ENCODE assay signal across 8 cellular contexts in genomic region chr11:46554205-46555162, GRCh38. TPM values are rescaled to one million over a fixed set of nuclear protein-coding genes. Genes with fewer than 3 reads are reported as not detected.
A peak's percentile ranks its signal among the peaks of the same experiment; 100 is the strongest.
DNase-seq lines count a peak whose midpoint lies in the region; ATAC-seq, FAIRE-seq and TF ChIP-seq lines count a peak whose summit lies in the region.

No MANE protein-coding gene starts in this region.

- H3K79me2 ChIP-seq in GM12878 (ENCODE audit: control insufficient read depth, insufficient read depth, low read length), result peaks cover 45% of the 10 kb centered on the region

- peak overlapping the region; percentile 51 for H3K4me3 Mint-ChIP-seq in type B pancreatic cell

- CTCF ChIA-PET in GM12878 (lab: Yijun Ruan, JAX), result interaction anchor here (0.6 to 4.3 kb wide), 14 partner anchors 12 to 552 kb away, joined by 3 to 16 read pairs (median 4); partner anchors contain the start of genes ATG13 and HARBI1

- H3K27ac Mint-ChIP-seq in type B pancreatic cell, result peak overlapping the region; percentile 84

- no peak overlapping the region for H2AFZ ChIP-seq in GM12878 (ENCODE audit: control insufficient read depth, low read depth, low read length)

- H3K36me3 Mint-ChIP-seq in type B pancreatic cell, result no peaks in the 10 kb centered on the region

- SMC1A ChIA-PET in GM12878 (lab: Charles Lee; ENCODE audit: uncharacterized antibody, unreplicated experiment), result interaction anchor here (1.0 to 3.3 kb wide), 15 partner anchors 9 to 119 kb away, joined by 3 to 13 read pairs (median 4); partner anchors contain the start of gene AMBRA1

- H3K27ac ChIP-seq in HUES64 (ENCODE audit: low read depth, low read length) (peak overlapping the region; percentile 62), GM12878 (ENCODE audit: control insufficient read depth, insufficient read depth) (peak overlapping the region; percentile 52)

- H3K9me3 Mint-ChIP-seq in type B pancreatic cell, result no peaks in the 10 kb centered on the region

- POLR2A ChIA-PET in GM12878 (lab: Charles Lee), result interaction anchor here (0.5 to 1.5 kb wide), 5 partner anchors 40 to 94 kb away, joined by 3 to 6 read pairs (median 3); partner anchors contain the start of genes AMBRA1, ATG13 and HARBI1

- RAD21 ChIA-PET in GM12878 (lab: Charles Lee; ENCODE audit: unreplicated experiment), result interaction anchor here (0.9 to 3.9 kb wide), 8 partner anchors 16 to 109 kb away, joined by 3 to 18 read pairs (median 4); partner anchors contain the start of genes AMBRA1, ATG13 and HARBI1

- peak; percentile 21 for ATAC-seq in GM12878
- ATAC-seq in HG03571 (IDR thresholded peaks at IDR 0.05; ENCODE audit: unreplicated experiment), result no peak

- TF ChIP-seq EP300 in GM12878 (IDR thresholded peaks at IDR 0.05; ENCODE audit: borderline replicate concordance in 1 of 2, control insufficient read depth in 1 of 2, low read depth in 2 of 2, low read length in 2 of 2), result no peak

- H3K27me3 ChIP-seq in HUES64 (ENCODE audit: insufficient read depth, low read length) (no peaks in the 10 kb centered on the region), GM12878 (replicated peaks in 1 of 2; ENCODE audit: control insufficient read depth in 2 of 2, insufficient read depth in 2 of 2, low read length in 1 of 2) (no peaks in the 10 kb centered on the region)

- no peak for TF ChIP-seq CTCF in GM12878 (IDR thresholded peaks at IDR 0.05 in 2 of 3, conservative IDR thresholded peaks at IDR 0.05 in 1 of 3; ENCODE audit: control insufficient read depth in 2 of 3, extremely low read depth in 1 of 3, insufficient read depth in 1 of 3, low read depth in 3 of 3, low read length in 3 of 3)
- TF ChIP-seq CTCF in type B pancreatic cell (conservative IDR thresholded peaks at IDR 0.05), result no peak

- H3K4me3 ChIP-seq in HUES64 (ENCODE audit: low read length) (no peak overlapping the region; the same call in 1 of the 2 replicates), GM12878 (no peak overlapping the region)

- H4K20me1 ChIP-seq in GM12878 (ENCODE audit: control insufficient read depth, insufficient read depth), result no peaks in the 10 kb centered on the region

- BruUV-seq in GM12878 (replicated peaks; lab: Mats Ljungman, UMichigan), result TSS peak; percentile 56

- H3K4me2 ChIP-seq in GM12878 (ENCODE audit: control insufficient read depth, insufficient read depth), result 0 out of 2 replicates have a peak overlapping the region, but pooled peaks have one; percentile 23

- no peaks in the 10 kb centered on the region for H3K36me3 ChIP-seq in HUES64 (ENCODE audit: insufficient read depth, low read length)
- no peaks in the 10 kb centered on the region for H3K36me3 ChIP-seq in GM12878 (ENCODE audit: control insufficient read depth in 2 of 2, insufficient read depth in 2 of 2, low read length in 1 of 2)

- 42% methylated on average over 5 of the region's 5 CpGs for WGBS in HUES64
- WGBS in GM12878 (ENCODE audit: insufficient coverage, insufficient replicate concordance, low lambda C conversion rate, missing lambda C conversion rate), result 95% methylated on average over 5 of the region's 5 CpGs

- H3K9me3 ChIP-seq in HUES64 (ENCODE audit: insufficient read depth, low read depth, low read length), result no peaks in the 10 kb centered on the region
- H3K9me3 ChIP-seq in GM12878 (replicated peaks; ENCODE audit: control insufficient read depth, insufficient read depth, low read length), result no peaks in the 10 kb centered on the region

- DNase-seq in AML-193 (lab: John Stamatoyannopoulos, UW) (peak; percentile 49), GM12878 (ENCODE audit: low read depth, low spot score) (no peak), kidney glomerular epithelial cell (lab: John Stamatoyannopoulos, UW) (peak; percentile 57), type B pancreatic cell (ENCODE audit: extremely low spot score, unreplicated experiment) (no peak), NCI-H1694 (lab: John Stamatoyannopoulos, UW) (no peak)
- DNase-seq in activated CD4-positive, alpha-beta T cell treated with anti-CD3 and anti-CD28 coated beads for 4 hours, result no peak

- in situ Hi-C loops in GM12878 (cut with MboI), result no loop called here

- H3K4me1 Mint-ChIP-seq in type B pancreatic cell (ENCODE audit: unreplicated experiment), result peaks cover 25% of the 10 kb centered on the region

- TF ChIP-seq RAD21 in GM12878 (IDR thresholded peaks at IDR 0.05; ENCODE audit: insufficient read depth, low read depth, low read length), result no peak

- H3K9ac ChIP-seq in HUES64 (ENCODE audit: low read depth, low read length), result peak overlapping the region; percentile 59; the same call in 1 of the 2 replicates
- H3K9ac ChIP-seq in GM12878 (ENCODE audit: control insufficient read depth, insufficient read depth, low read length), result peak overlapping the region; percentile 8; the same call in 1 of the 2 replicates

- FAIRE-seq in GM12878 (lab: Jason Lieb, UNC), result no peak

- H3K4me1 ChIP-seq in HUES64 (ENCODE audit: insufficient read depth, low read length) (peaks cover 24% of the 10 kb centered on the region), GM12878 (ENCODE audit: control insufficient read depth, insufficient read depth, low read length) (peaks cover 23% of the 10 kb centered on the region)

- no peaks in the 10 kb centered on the region for H3K27me3 Mint-ChIP-seq in type B pancreatic cell

- TF ChIP-seq POLR2A in GM12878 (IDR thresholded peaks at IDR 0.05; ENCODE audit: low read depth, low read length), result no peak

- intact Hi-C loops in GM12878 (cut with micrococcal nuclease; ENCODE audit: unreplicated experiment), result loop anchor here (2.0 kb wide), 2 partner anchors 38 to 62 kb away; partner anchors contain the start of genes ATG13 and HARBI1

TF ChIP-seq in GM12878, 131 proteins besides CTCF, POLR2A, EP300 and RAD21 (continues in another document):
- TF ChIP-seq RELB (IDR thresholded peaks at IDR 0.05; ENCODE audit: low read depth) (0 out of 2 replicates have a peak, but pooled peaks have one; percentile 24), ZNF217 (IDR thresholded peaks at IDR 0.05) (no peak), HCFC1 (IDR thresholded peaks at IDR 0.05; ENCODE audit: low read length) (no peak), IKZF1 (conservative IDR thresholded peaks at IDR 0.05) (0 out of 2 replicates have a peak, but pooled peaks have one; percentile 33), NR2F1 (conservative IDR thresholded peaks at IDR 0.05) (peak; percentile 59; the same call in 1 of the 2 replicates), NFIC (IDR thresholded peaks at IDR 0.05; ENCODE audit: low read depth, low read length) (0 out of 2 replicates have a peak, but pooled peaks have one; percentile 5), SPI1 (IDR thresholded peaks at IDR 0.05; ENCODE audit: borderline replicate concordance, insufficient read depth, low read depth, low read length) (no peak), PBX3 (IDR thresholded peaks at IDR 0.05; ENCODE audit: insufficient replicate concordance, low read depth, low read length) (no peak), IRF3 (IDR thresholded peaks at IDR 0.05) (no peak)

RNA-seq across cellular contexts. Expression of gene AMBRA1, which starts 39.3 kb away (rescaled TPM):
- 16.7 TPM for polyA plus RNA-seq in HUES64 (2013, experiment 1 of 2)
- polyA plus RNA-seq in HUES64 (2013, experiment 2 of 2), result 17.1 TPM
- 112 and 131 TPM in 2 replicates for total RNA-seq in GM12878 (2013; cell fraction: nucleolus; rRNA removed)
- total RNA-seq in GM12878 (2014; rRNA removed) (22.1 and 23.1 TPM in 2 replicates), GM12878 (2014; rRNA removed; fragmentation: Illumina TruSeq; extraction: Trizol) (11.3 and 12.7 TPM in 2 replicates), GM12878 (2021) (30.5 and 34.3 TPM in 2 replicates), type B pancreatic cell (ENCODE audit: low replicate concordance) (34.5 and 38.8 TPM in 2 replicates)
- polyA plus RNA-seq in GM12878 (2011; ENCODE audit: low read depth), result 5.0 TPM
- polyA plus RNA-seq in GM12878 (2011; rRNA removed) (5.8 and 15.6 TPM in 2 replicates), GM12878 (2014; fragmentation: Illumina TruSeq; extraction: Trizol) (12.3 and 15.1 TPM in 2 replicates), GM12878 (2014; fragmentation: Nextera tagmentation; extraction: Ambion mirVana) (under 1 TPM; 0.57 to 0.58 TPM), GM12878 (2014; rRNA removed) (14.7 and 15.6 TPM in 2 replicates), GM12878 (2016; fragmentation: Nextera tagmentation; extraction: Ambion mirVana) (10 to 100 TPM; 12.4 to 12.5 TPM)
- polyA plus RNA-seq in GM12878 (2011; cell fraction: cytosol; rRNA removed), result 11.4 and 13.4 TPM in 2 replicates
- 24.8 and 32.3 TPM in 2 replicates for polyA plus RNA-seq in GM12878 (2011; cell fraction: nucleus; rRNA removed)
- 11.2 and 12.7 TPM in 2 replicates for polyA plus RNA-seq in GM12878 (2012)
- polyA minus RNA-seq in GM12878 (2011; rRNA and poly(A)+ RNA removed), result 45.2 and 49.1 TPM in 2 replicates
- 12.5 and 17.4 TPM in 2 replicates for polyA minus RNA-seq in GM12878 (2011; cell fraction: cytosol; rRNA and poly(A)+ RNA removed)
- 39.7 and 63.7 TPM in 2 replicates for polyA minus RNA-seq in GM12878 (2011; cell fraction: nucleus; rRNA and poly(A)+ RNA removed)

Comparison
In these comparisons a context has a peak if more than half of its experiments do, and no peak if none do; other contexts are left out.
1. DNase-seq: peak in AML-193 (2 of 2) and kidney glomerular epithelial cell (single experiment); none in GM12878 (single experiment), type B pancreatic cell (single experiment), NCI-H1694 (single experiment) and activated CD4-positive, alpha-beta T cell treated with anti-CD3 and anti-CD28 coated beads for 4 hours (0 of 2).